8 cellular contexts compared by ENCODE assay signal in the genomic region with DNA sequence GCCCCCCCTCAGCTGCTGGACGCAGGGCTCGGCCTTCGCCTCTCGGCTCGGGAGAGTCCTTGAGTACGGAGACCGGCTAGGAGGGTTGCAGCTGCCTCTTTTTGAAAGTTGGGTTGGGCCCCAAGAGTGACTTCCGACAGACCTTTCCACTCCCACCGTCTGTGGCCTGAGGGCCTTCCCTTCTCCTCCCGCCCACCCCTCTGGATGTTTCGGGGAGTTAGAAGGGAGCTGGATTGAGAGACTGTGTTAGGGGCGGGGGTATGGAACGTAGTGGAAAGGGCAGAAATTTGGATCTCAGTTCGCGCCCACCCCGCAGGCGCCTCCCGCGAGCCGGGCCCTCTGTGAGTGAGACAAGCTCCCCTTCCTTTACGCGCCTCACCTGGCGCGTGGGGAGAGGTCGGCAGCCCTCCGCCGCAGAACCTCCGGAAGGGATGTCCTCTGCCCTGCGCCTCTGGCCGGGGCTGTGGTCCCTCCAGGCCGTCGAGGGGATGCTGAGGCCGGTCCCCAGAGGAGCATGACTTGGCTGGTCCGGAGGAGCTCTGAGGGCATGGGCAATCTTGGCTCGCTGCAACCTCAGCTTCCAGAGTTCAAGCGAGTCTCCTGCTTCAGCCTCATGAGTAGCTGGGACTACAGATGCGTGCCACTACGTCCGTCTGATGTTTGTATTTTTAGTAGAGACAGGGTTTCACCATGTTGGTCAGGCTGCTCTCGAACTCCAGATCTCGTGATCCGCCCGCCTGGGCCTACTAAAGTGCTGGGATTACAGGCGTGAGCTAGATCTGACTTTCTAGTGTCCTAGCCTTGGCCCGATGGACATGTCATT. TPM values are rescaled to one million over a fixed set of nuclear protein-coding genes. Genes with fewer than 3 reads are reported as not detected.
DNase-seq lines count a peak whose midpoint lies in the region; ATAC-seq, FAIRE-seq and TF ChIP-seq lines count a peak whose summit lies in the region.

No MANE protein-coding gene starts in this region.

- H3K27ac Mint-ChIP-seq in activated naive CD8-positive, alpha-beta T cell treated with anti-CD3 and anti-CD28 coated beads, Interleukin-2, amount 10 ng/mL, durations not matched to agents 7 days and 5 days: peak overlapping the region; percentile 92

- intact Hi-C loops in right cardiac atrium (cut with DNase I): no loop called here

- H3K27me3 Mint-ChIP-seq in activated naive CD8-positive, alpha-beta T cell treated with anti-CD3 and anti-CD28 coated beads, Interleukin-2, amount 10 ng/mL, durations not matched to agents 7 days and 5 days: peaks cover 8% of the 10 kb centered on the region

- H3K4me1 Mint-ChIP-seq in activated naive CD8-positive, alpha-beta T cell treated with anti-CD3 and anti-CD28 coated beads, Interleukin-2, amount 10 ng/mL, durations not matched to agents 7 days and 5 days: peaks cover 45% of the 10 kb centered on the region

- peak overlapping the region; percentile 94 for H3K4me3 Mint-ChIP-seq in activated naive CD8-positive, alpha-beta T cell treated with anti-CD3 and anti-CD28 coated beads, Interleukin-2, amount 10 ng/mL, durations not matched to agents 7 days and 5 days

- H3K27me3 ChIP-seq in Peyer's patch (no peaks in the 10 kb centered on the region), right cardiac atrium (ENCODE audit: control insufficient read depth, insufficient read depth) (no peaks in the 10 kb centered on the region)

- H3K4me3 ChIP-seq in Peyer's patch (peak overlapping the region; percentile 80 to 100 (median 90)), right cardiac atrium (ENCODE audit: low read length) (peak overlapping the region; percentile 84), skeletal muscle cell (ENCODE audit: low read depth, low read length) (peak overlapping the region; percentile 66)

- TF ChIP-seq CTCF in Peyer's patch (IDR thresholded peaks at IDR 0.05): no peak

- peaks cover 0 to 24% (median 0%) of the 10 kb centered on the region in 3 donors for H3K36me3 ChIP-seq in Peyer's patch

- H3K27ac ChIP-seq in Peyer's patch: peak overlapping the region; percentile 97 to 99 (median 98)
- H3K27ac ChIP-seq in right cardiac atrium (ENCODE audit: low read length): peak overlapping the region; percentile 96

- 16% methylated on average over 44 of the region's 45 CpGs for WGBS in right cardiac atrium

- ATAC-seq in GM18505 (IDR thresholded peaks at IDR 0.05; ENCODE audit: unreplicated experiment): peak; percentile 6
- peak; percentile 29 for ATAC-seq in HG02759 (IDR thresholded peaks at IDR 0.05; ENCODE audit: unreplicated experiment)
- peak; percentile 7 for ATAC-seq in activated naive CD8-positive, alpha-beta T cell treated with anti-CD3 and anti-CD28 coated beads, Interleukin-2, amount 10 ng/mL, durations not matched to agents 7 days and 5 days (ENCODE audit: low read depth)
- ATAC-seq in right cardiac atrium: peak; percentile 0 to 2

- no peaks in the 10 kb centered on the region for H3K9me3 Mint-ChIP-seq in activated naive CD8-positive, alpha-beta T cell treated with anti-CD3 and anti-CD28 coated beads, Interleukin-2, amount 10 ng/mL, durations not matched to agents 7 days and 5 days

- H3K9me3 ChIP-seq in Peyer's patch: no peaks in the 10 kb centered on the region
- no peaks in the 10 kb centered on the region for H3K9me3 ChIP-seq in right cardiac atrium (ENCODE audit: control insufficient read depth, low read length)

- FAIRE-seq in H54 (lab: Jason Lieb, UNC): no peak

- POLR2A ChIA-PET in activated naive CD8-positive, alpha-beta T cell treated with anti-CD3 and anti-CD28 coated beads, Interleukin-2, amount 10 ng/mL, durations not matched to agents 7 days and 5 days (lab: Charles Lee): interaction anchor here (0.9 to 3.3 kb wide), 19 partner anchors 10 to 676 kb away, joined by 3 to 23 read pairs (median 5); a partner anchor contains a TSS

- H3K4me1 ChIP-seq in Peyer's patch (peaks cover 3 to 45% (median 17%) of the 10 kb centered on the region in 4 donors), right cardiac atrium (ENCODE audit: control insufficient read depth, insufficient read depth, low read length) (peaks cover 18% of the 10 kb centered on the region)

- TF ChIP-seq POLR2A in GM18505 (IDR thresholded peaks at IDR 0.05; ENCODE audit: borderline replicate concordance, extremely low read depth, insufficient read depth, insufficient read length) (no peak), Peyer's patch (IDR thresholded peaks at IDR 0.05) (no peak), H54 (IDR thresholded peaks at IDR 0.05; ENCODE audit: low read depth, low read length) (no peak)

- H3K36me3 Mint-ChIP-seq in activated naive CD8-positive, alpha-beta T cell treated with anti-CD3 and anti-CD28 coated beads, Interleukin-2, amount 10 ng/mL, durations not matched to agents 7 days and 5 days: peaks cover 31% of the 10 kb centered on the region

- peak; percentile 36 to 67 (median 57) for DNase-seq in Peyer's patch
- DNase-seq in activated naive CD8-positive, alpha-beta T cell treated with anti-CD3 and anti-CD28 coated beads, Interleukin-2, amount 10 ng/mL, durations not matched to agents 7 days and 5 days: peak; percentile 68
- DNase-seq in right cardiac atrium: peak; percentile 40 to 74 (median 69)
- DNase-seq in skeletal muscle cell (ENCODE audit: low read depth): no peak
- DNase-seq in H54 (ENCODE audit: insufficient read length, low spot score): no peak
- no peak for DNase-seq in NCI-H446 (lab: John Stamatoyannopoulos, UW)

RNA-seq across cellular contexts. Expression of a gene that starts 15.9 kb away (rescaled TPM):
- 10 to 100 TPM in 1 of 4 donors, 1 to 10 TPM in 2, not detected in 1; 1.8 to 10.7 (median 2.8) TPM for total RNA-seq in Peyer's patch
- total RNA-seq in activated naive CD8-positive, alpha-beta T cell treated with anti-CD3 and anti-CD28 coated beads, Interleukin-2, amount 10 ng/mL, durations not matched to agents 7 days and 5 days: 10 to 100 TPM in 1 of 2 experiments, 1 to 10 TPM in 1; 7.6 to 16.1 TPM
- total RNA-seq in right cardiac atrium: 10 to 100 TPM; 14.5 to 34.8 (median 22.4) TPM
- polyA plus RNA-seq in right cardiac atrium: 63.3 TPM

Comparison
In these comparisons a context has a peak if more than half of its experiments do, and no peak if none do; other contexts are left out.
1. DNase-seq: peak in Peyer's patch (3 of 3), activated naive CD8-positive, alpha-beta T cell treated with anti-CD3 and anti-CD28 coated beads, Interleukin-2, amount 10 ng/mL, durations not matched to agents 7 days and 5 days (single experiment) and right cardiac atrium (3 of 3); none in skeletal muscle cell (single experiment), H54 (single experiment) and NCI-H446 (0 of 2).
2. Peak in every context shown above with its lines, with median percentiles within 50 percentile points of each other: ATAC-seq and H3K4me3 ChIP-seq.